1 cellular context compared by ENCODE assay signal in genomic region chr1:1431845-1432565, GRCh38.
TF ChIP-seq lines count a peak whose summit lies in the region.

No MANE protein-coding gene starts in this region.

TF ChIP-seq in HepG2, 621 proteins besides CTCF, POLR2A, EP300 and RAD21 (continued from another document and continues in another):
- TF ChIP-seq ZBTB46 (CRISPR knock-in tag; IDR thresholded peaks at IDR 0.05; ENCODE audit: borderline replicate concordance) (no peak), RXRB (CRISPR knock-in tag; IDR thresholded peaks at IDR 0.05; ENCODE audit: borderline replicate concordance) (peak; percentile 83), REL (CRISPR knock-in tag; conservative IDR thresholded peaks at IDR 0.05) (0 out of 2 replicates have a peak, but pooled peaks have one; percentile 9), ZNF770 (CRISPR knock-in tag; IDR thresholded peaks at IDR 0.05) (peak; percentile 65), ZNF615 (CRISPR knock-in tag; IDR thresholded peaks at IDR 0.05; ENCODE audit: borderline replicate concordance) (no peak), HOXA3 (CRISPR knock-in tag; IDR thresholded peaks at IDR 0.05) (peak; percentile 75), ONECUT2 (CRISPR knock-in tag; IDR thresholded peaks at IDR 0.05) (no peak), ZNF317 (CRISPR knock-in tag; IDR thresholded peaks at IDR 0.05) (no peak; the same call in 1 of the 2 replicates), MEIS2 (CRISPR knock-in tag; IDR thresholded peaks at IDR 0.05) (no peak; the same call in 1 of the 2 replicates), EEA1 (CRISPR knock-in tag; IDR thresholded peaks at IDR 0.05; ENCODE audit: borderline replicate concordance) (no peak; the same call in 1 of the 2 replicates), NFE2L1 (CRISPR knock-in tag; IDR thresholded peaks at IDR 0.05; ENCODE audit: borderline replicate concordance) (no peak), ZNF367 (CRISPR knock-in tag; IDR thresholded peaks at IDR 0.05; ENCODE audit: borderline replicate concordance) (no peak), IRF1 (CRISPR knock-in tag; IDR thresholded peaks at IDR 0.05; ENCODE audit: low read depth) (no peak), SP2 (CRISPR knock-in tag; IDR thresholded peaks at IDR 0.05) (peak; percentile 29; the same call in 1 of the 2 replicates), ZBTB33 (CRISPR knock-in tag; IDR thresholded peaks at IDR 0.05) (no peak), SRSF9 (IDR thresholded peaks at IDR 0.05; ENCODE audit: borderline replicate concordance, insufficient read depth, low read depth, low read length, poor library complexity, severe bottlenecking) (no peak), CREBL2 (CRISPR knock-in tag; IDR thresholded peaks at IDR 0.05; ENCODE audit: borderline replicate concordance) (no peak), MIER2 (CRISPR knock-in tag; IDR thresholded peaks at IDR 0.05) (no peak), ZNF574 (CRISPR knock-in tag; IDR thresholded peaks at IDR 0.05) (peak; percentile 73), SMYD3 (CRISPR knock-in tag; IDR thresholded peaks at IDR 0.05) (no peak), ATM (IDR thresholded peaks at IDR 0.05; ENCODE audit: borderline replicate concordance) (no peak), ESRRA (CRISPR knock-in tag; IDR thresholded peaks at IDR 0.05; ENCODE audit: low read depth) (no peak), NR2C2 (CRISPR knock-in tag; IDR thresholded peaks at IDR 0.05; ENCODE audit: borderline replicate concordance) (peak; percentile 68), ATAD3A (CRISPR knock-in tag; IDR thresholded peaks at IDR 0.05) (no peak), BCL3 (CRISPR knock-in tag; IDR thresholded peaks at IDR 0.05) (0 out of 2 replicates have a peak, but pooled peaks have one; percentile 69), NFE2 (CRISPR knock-in tag; IDR thresholded peaks at IDR 0.05) (no peak), XBP1 (CRISPR knock-in tag; IDR thresholded peaks at IDR 0.05) (no peak), SIN3A (IDR thresholded peaks at IDR 0.05; ENCODE audit: borderline replicate concordance, low read depth, low read length) (no peak; the same call in 1 of the 2 replicates), GRHL1 (CRISPR knock-in tag; conservative IDR thresholded peaks at IDR 0.05) (no peak), SMC3 (IDR thresholded peaks at IDR 0.05; ENCODE audit: low read length) (no peak), ZMAT3 (CRISPR knock-in tag; conservative IDR thresholded peaks at IDR 0.05) (no peak), MZF1 (CRISPR knock-in tag; IDR thresholded peaks at IDR 0.05; ENCODE audit: borderline replicate concordance) (no peak), PRDM15 (CRISPR knock-in tag; IDR thresholded peaks at IDR 0.05) (no peak), HOXD1 (CRISPR knock-in tag; IDR thresholded peaks at IDR 0.05) (no peak), HOMEZ (CRISPR knock-in tag; IDR thresholded peaks at IDR 0.05; ENCODE audit: low read depth) (peak; percentile 59; the same call in 1 of the 2 replicates), ZNF331 (CRISPR knock-in tag; IDR thresholded peaks at IDR 0.05) (peak; percentile 52; the same call in 1 of the 2 replicates), RARG (CRISPR knock-in tag; IDR thresholded peaks at IDR 0.05; ENCODE audit: low read depth) (no peak), HIC2 (CRISPR knock-in tag; IDR thresholded peaks at IDR 0.05; ENCODE audit: low read depth) (peak; percentile 87)
